In genomic region chr17:2047590-2047989, GRCh38 we compare ENCODE assay signal across 1 cellular context.
TF ChIP-seq lines count a peak whose summit lies in the region.

No MANE protein-coding gene starts in this region.

TF ChIP-seq in IMR-90, 13 proteins besides CTCF, POLR2A, EP300 and RAD21 (continued from another document):
- TF ChIP-seq MAZ (IDR thresholded peaks at IDR 0.05; ENCODE audit: borderline replicate concordance, low read depth, low read length) (no peak), RFX5 (IDR thresholded peaks at IDR 0.05; ENCODE audit: low read depth, low read length) (no peak), SMC3 (IDR thresholded peaks at IDR 0.05; ENCODE audit: low read depth, low read length) (no peak), CEBPB (IDR thresholded peaks at IDR 0.05; ENCODE audit: low read depth, low read length) (no peak), CHD1 (IDR thresholded peaks at IDR 0.05; ENCODE audit: low read depth, low read length) (no peak), NFE2L2 (IDR thresholded peaks at IDR 0.05; ENCODE audit: low read depth, low read length) (no peak), MAFK (IDR thresholded peaks at IDR 0.05; ENCODE audit: low read depth, low read length) (no peak), BHLHE40 (IDR thresholded peaks at IDR 0.05; ENCODE audit: low read depth, low read length) (no peak), FOS (IDR thresholded peaks at IDR 0.05; ENCODE audit: low read depth, low read length) (no peak), RCOR1 (IDR thresholded peaks at IDR 0.05; ENCODE audit: insufficient replicate concordance, low read length) (no peak)
- TF ChIP-seq, protein P1, sequence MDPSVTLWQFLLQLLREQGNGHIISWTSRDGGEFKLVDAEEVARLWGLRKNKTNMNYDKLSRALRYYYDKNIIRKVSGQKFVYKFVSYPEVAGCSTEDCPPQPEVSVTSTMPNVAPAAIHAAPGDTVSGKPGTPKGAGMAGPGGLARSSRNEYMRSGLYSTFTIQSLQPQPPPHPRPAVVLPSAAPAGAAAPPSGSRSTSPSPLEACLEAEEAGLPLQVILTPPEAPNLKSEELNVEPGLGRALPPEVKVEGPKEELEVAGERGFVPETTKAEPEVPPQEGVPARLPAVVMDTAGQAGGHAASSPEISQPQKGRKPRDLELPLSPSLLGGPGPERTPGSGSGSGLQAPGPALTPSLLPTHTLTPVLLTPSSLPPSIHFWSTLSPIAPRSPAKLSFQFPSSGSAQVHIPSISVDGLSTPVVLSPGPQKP (IDR thresholded peaks at IDR 0.05; ENCODE audit: borderline replicate concordance, low read depth, low read length): no peak
